Comparison of ENCODE assay signal across 17 cellular contexts in the genomic region with DNA sequence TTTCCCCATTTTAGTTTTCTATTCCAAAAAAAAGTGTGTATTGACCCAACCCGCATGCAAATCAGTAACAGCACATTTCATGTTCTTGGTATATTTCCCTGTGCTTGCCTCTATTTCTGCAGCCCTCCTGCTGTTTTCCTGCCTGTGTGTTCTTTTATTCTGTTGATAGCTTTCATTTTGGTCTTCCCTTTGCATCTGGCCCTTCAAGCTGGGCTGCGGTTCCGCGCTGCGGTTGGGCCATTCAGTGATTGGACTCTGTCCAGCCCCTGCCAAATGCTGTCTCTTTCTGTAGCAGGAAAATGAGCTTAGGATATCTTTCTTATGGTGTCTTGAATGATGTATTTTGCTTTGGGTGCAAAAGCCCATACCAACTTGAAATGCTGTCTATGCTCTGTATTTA. TPM values are rescaled to one million over a fixed set of nuclear protein-coding genes. Genes with fewer than 3 reads are reported as not detected.
A peak's percentile ranks its signal among the peaks of the same experiment; 100 is the strongest.
DNase-seq lines count a peak whose midpoint lies in the region; ATAC-seq and TF ChIP-seq lines count a peak whose summit lies in the region.
"Had no signal": no experiment of that assay in that cellular context is flagged by ENCODE, and none has a peak within 500 bp of the region (broad histone marks: within the 10 kb centered on the region; RNA-seq: fewer than 3 reads in every experiment).

No MANE protein-coding gene starts in this region.

- no peak overlapping the region for H3K4me3 ChIP-seq in AG10803 (ENCODE audit: low read length)
- H3K4me3 ChIP-seq in adipocyte (ENCODE audit: low read length) = no peak overlapping the region
- no peak overlapping the region for H3K4me3 ChIP-seq in effector memory CD4-positive, alpha-beta T cell (ENCODE audit: insufficient read depth, low read depth, low read length, poor library complexity, severe bottlenecking)
- H3K4me3 ChIP-seq: body of pancreas, psoas muscle, stomach had no signal

- H3K27ac ChIP-seq in effector memory CD4-positive, alpha-beta T cell (ENCODE audit: insufficient read depth, low read length, poor library complexity, severe bottlenecking) = no peak overlapping the region
- H3K27ac ChIP-seq: body of pancreas, psoas muscle, stomach had no signal

- DNase-seq in AG10803 (ENCODE audit: low read depth) = peak; percentile 37
- peak; percentile 68 for DNase-seq in LHCN-M2 (ENCODE audit: low read depth)
- peak; percentile 5 for DNase-seq in adipocyte (ENCODE audit: low read depth)
- peak; percentile 48 for DNase-seq in inferior parietal cortex (ENCODE audit: extremely low spot score)
- no peak for DNase-seq in COLO668 (lab: John Stamatoyannopoulos, UW; ENCODE audit: unreplicated experiment)
- DNase-seq in effector memory CD4-positive, alpha-beta T cell = no peak
- DNase-seq in ureter (ENCODE audit: low spot score) = no peak
- DNase-seq: body of pancreas; DMS53; effector CD8-positive, alpha-beta T cell; NCI-H1436 treated with DMSO at 0.1 percent for 48 hours; NK-92 treated with Interleukin-12 subunit alpha and Interleukin-12 subunit beta, amount 100 ng/mL, for 24 hours; psoas muscle; stomach had no signal

- no peaks in the 10 kb centered on the region for H3K4me1 ChIP-seq in adipocyte (ENCODE audit: control insufficient read depth, insufficient read depth, low read length)
- no peaks in the 10 kb centered on the region for H3K4me1 ChIP-seq in effector memory CD4-positive, alpha-beta T cell (ENCODE audit: control insufficient read depth, insufficient read depth, low read length, poor library complexity, severe bottlenecking)
- H3K4me1 ChIP-seq: body of pancreas, psoas muscle, stomach had no signal

- peaks cover 1% of the 10 kb centered on the region for H3K27me3 ChIP-seq in adipocyte (replicated peaks; ENCODE audit: control insufficient read depth, insufficient read depth, low read length)
- no peaks in the 10 kb centered on the region for H3K27me3 ChIP-seq in effector memory CD4-positive, alpha-beta T cell (replicated peaks; ENCODE audit: control insufficient read depth, insufficient read depth, low read length, poor library complexity, severe bottlenecking)
- H3K27me3 ChIP-seq: body of pancreas, stomach had no signal

- no peaks in the 10 kb centered on the region for H3K9me3 ChIP-seq in adipocyte (ENCODE audit: control insufficient read depth, low read length)
- no peaks in the 10 kb centered on the region for H3K9me3 ChIP-seq in effector memory CD4-positive, alpha-beta T cell (ENCODE audit: control insufficient read depth, low read length)
- H3K9me3 ChIP-seq: body of pancreas, psoas muscle, stomach had no signal

- TF ChIP-seq CTCF in AG10803 (conservative IDR thresholded peaks at IDR 0.05; ENCODE audit: low read length) = no peak

- no peak for ATAC-seq in HG03439 (IDR thresholded peaks at IDR 0.05; ENCODE audit: unreplicated experiment)
- ATAC-seq: activated CD4-positive, CD25-positive, alpha-beta regulatory T cell treated with anti-CD3 and anti-CD28 coated beads, Interleukin-2, amount 50 U/mL, for 24 hours; body of pancreas; left lobe of liver; psoas muscle had no signal

- H3K9ac ChIP-seq in adipocyte (ENCODE audit: low read length) = no peak overlapping the region

- no peaks in the 10 kb centered on the region for H3K36me3 ChIP-seq in adipocyte (ENCODE audit: control insufficient read depth, insufficient read depth, low read length, severe bottlenecking)
- H3K36me3 ChIP-seq in effector memory CD4-positive, alpha-beta T cell (ENCODE audit: control insufficient read depth, insufficient read depth, low read length) = no peaks in the 10 kb centered on the region
- H3K36me3 ChIP-seq: stomach had no signal

RNA-seq across cellular contexts. Expression of a gene that starts 49.9 kb away (rescaled TPM):
- total RNA-seq in LHCN-M2 (2014; rRNA removed) = 10.6 and 14.5 TPM in 2 replicates
- polyA plus RNA-seq in LHCN-M2 (2012) = 7.0 TPM
- total RNA-seq in ureter = 28.0 TPM

Comparison
In these comparisons a context has a peak if more than half of its experiments do, and no peak if none do; other contexts are left out.
1. DNase-seq: peak in AG10803 (single experiment), LHCN-M2 (single experiment), adipocyte (single experiment) and inferior parietal cortex (single experiment); none in COLO668 (single experiment), effector memory CD4-positive, alpha-beta T cell (0 of 3) and ureter (single experiment).